In the genomic region with DNA sequence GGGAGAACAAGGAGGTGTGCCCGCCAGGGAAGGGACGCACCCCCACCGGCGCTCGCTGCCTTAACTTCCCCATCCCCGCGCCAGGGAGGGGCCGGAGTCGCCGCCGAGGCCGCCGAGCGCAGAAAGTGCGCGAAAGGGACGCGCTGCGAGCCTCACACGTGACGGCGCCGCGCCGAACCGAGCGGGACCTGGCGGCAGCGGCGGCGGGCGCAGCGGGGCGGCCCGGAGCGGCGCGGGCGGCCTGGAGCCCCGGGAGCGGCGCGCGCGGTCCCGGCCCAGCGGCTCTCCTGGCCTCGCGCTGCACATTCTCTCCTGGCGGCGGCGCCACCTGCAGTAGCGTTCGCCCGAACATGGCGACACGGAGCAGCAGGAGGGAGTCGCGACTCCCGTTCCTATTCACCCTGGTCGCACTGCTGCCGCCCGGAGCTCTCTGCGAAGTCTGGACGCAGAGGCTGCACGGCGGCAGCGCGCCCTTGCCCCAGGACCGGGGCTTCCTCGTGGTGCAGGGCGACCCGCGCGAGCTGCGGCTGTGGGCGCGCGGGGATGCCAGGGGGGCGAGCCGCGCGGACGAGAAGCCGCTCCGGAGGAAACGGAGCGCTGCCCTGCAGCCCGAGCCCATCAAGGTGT, we compare ENCODE assay signal across 8 cellular contexts. TPM values are rescaled to one million over a fixed set of nuclear protein-coding genes. Genes with fewer than 3 reads are reported as not detected.
DNase-seq lines count a peak whose midpoint lies in the region; ATAC-seq lines count a peak whose summit lies in the region.

A gene with protein sequence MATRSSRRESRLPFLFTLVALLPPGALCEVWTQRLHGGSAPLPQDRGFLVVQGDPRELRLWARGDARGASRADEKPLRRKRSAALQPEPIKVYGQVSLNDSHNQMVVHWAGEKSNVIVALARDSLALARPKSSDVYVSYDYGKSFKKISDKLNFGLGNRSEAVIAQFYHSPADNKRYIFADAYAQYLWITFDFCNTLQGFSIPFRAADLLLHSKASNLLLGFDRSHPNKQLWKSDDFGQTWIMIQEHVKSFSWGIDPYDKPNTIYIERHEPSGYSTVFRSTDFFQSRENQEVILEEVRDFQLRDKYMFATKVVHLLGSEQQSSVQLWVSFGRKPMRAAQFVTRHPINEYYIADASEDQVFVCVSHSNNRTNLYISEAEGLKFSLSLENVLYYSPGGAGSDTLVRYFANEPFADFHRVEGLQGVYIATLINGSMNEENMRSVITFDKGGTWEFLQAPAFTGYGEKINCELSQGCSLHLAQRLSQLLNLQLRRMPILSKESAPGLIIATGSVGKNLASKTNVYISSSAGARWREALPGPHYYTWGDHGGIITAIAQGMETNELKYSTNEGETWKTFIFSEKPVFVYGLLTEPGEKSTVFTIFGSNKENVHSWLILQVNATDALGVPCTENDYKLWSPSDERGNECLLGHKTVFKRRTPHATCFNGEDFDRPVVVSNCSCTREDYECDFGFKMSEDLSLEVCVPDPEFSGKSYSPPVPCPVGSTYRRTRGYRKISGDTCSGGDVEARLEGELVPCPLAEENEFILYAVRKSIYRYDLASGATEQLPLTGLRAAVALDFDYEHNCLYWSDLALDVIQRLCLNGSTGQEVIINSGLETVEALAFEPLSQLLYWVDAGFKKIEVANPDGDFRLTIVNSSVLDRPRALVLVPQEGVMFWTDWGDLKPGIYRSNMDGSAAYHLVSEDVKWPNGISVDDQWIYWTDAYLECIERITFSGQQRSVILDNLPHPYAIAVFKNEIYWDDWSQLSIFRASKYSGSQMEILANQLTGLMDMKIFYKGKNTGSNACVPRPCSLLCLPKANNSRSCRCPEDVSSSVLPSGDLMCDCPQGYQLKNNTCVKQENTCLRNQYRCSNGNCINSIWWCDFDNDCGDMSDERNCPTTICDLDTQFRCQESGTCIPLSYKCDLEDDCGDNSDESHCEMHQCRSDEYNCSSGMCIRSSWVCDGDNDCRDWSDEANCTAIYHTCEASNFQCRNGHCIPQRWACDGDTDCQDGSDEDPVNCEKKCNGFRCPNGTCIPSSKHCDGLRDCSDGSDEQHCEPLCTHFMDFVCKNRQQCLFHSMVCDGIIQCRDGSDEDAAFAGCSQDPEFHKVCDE (N-terminal part only) (plus strand): TSS at position 333 of the 627 bp plus-strand sequence. CDS start 18 bp downstream, at position 351.

- ATAC-seq in HG02759 (IDR thresholded peaks at IDR 0.05; ENCODE audit: unreplicated experiment), result peak; percentile 62

- CTCF ChIA-PET in activated CD4-positive, alpha-beta memory T cell treated with anti-CD3 and anti-CD28 coated beads for 36 hours (lab: Charles Lee), result interaction anchor here (0.6 to 4.4 kb wide), 10 partner anchors 10 to 140 kb away, joined by 3 to 50 read pairs (median 4); no protein-coding TSS in a partner anchor

- H3K27me3 Mint-ChIP-seq in activated CD4-positive, alpha-beta memory T cell treated with anti-CD3 and anti-CD28 coated beads for 36 hours, result no peaks in the 10 kb centered on the region

- DNase-seq in NCI-H2171 treated with DMSO at 0.1 percent for 48 hours (lab: John Stamatoyannopoulos, UW) (peak; percentile 59), NCI-H2171 (lab: John Stamatoyannopoulos, UW) (no peak), NCI-H2029 (lab: John Stamatoyannopoulos, UW) (peak; percentile 68), lung microvascular endothelial cell (ENCODE audit: low read depth in 2 of 2) (peak; percentile 58 to 63)
- peak; percentile 86 for DNase-seq in activated CD4-positive, alpha-beta memory T cell treated with anti-CD3 and anti-CD28 coated beads for 36 hours
- DNase-seq in stimulated activated CD8-positive, alpha-beta memory T cell treated with anti-CD3 and anti-CD28 coated beads, Interleukin-12 subunit alpha, Interleukin-12 subunit beta, amount 100 ng/mL, for 24 hours (ENCODE audit: extremely low read depth), result peak; percentile 38

- no peaks in the 10 kb centered on the region for H3K9me3 ChIP-seq in ectodermal cell (ENCODE audit: control insufficient read depth, low read length)

- H3K27ac Mint-ChIP-seq in activated CD4-positive, alpha-beta memory T cell treated with anti-CD3 and anti-CD28 coated beads for 36 hours, result peak within 1 kb of the TSS; percentile 93

- H3K9me3 Mint-ChIP-seq in activated CD4-positive, alpha-beta memory T cell treated with anti-CD3 and anti-CD28 coated beads for 36 hours, result no peaks in the 10 kb centered on the region

- intact Hi-C loops in activated CD4-positive, alpha-beta memory T cell treated with anti-CD3 and anti-CD28 coated beads for 36 hours (cut with micrococcal nuclease), result loop anchor here (1.0 to 2.0 kb wide), 9 partner anchors 12 to 214 kb away; a partner anchor contains a TSS

- H3K27me3 ChIP-seq in ectodermal cell (ENCODE audit: control insufficient read depth, insufficient read depth, low read length, poor library complexity, severe bottlenecking), result peaks cover 4% of the 10 kb centered on the region

- peak within 1 kb of the TSS; percentile 87 for H3K4me3 Mint-ChIP-seq in activated CD4-positive, alpha-beta memory T cell treated with anti-CD3 and anti-CD28 coated beads for 36 hours

- peaks cover 86% of the 10 kb centered on the region for H3K4me1 Mint-ChIP-seq in activated CD4-positive, alpha-beta memory T cell treated with anti-CD3 and anti-CD28 coated beads for 36 hours (ENCODE audit: low read depth)

- H3K36me3 ChIP-seq in ectodermal cell (ENCODE audit: control insufficient read depth, insufficient read depth, low read length), result no peaks in the 10 kb centered on the region

- no peak within 1 kb of the TSS for H3K27ac ChIP-seq in ectodermal cell (ENCODE audit: insufficient read depth, low read depth, low read length, poor library complexity, severe bottlenecking)

- H3K4me1 ChIP-seq in ectodermal cell (ENCODE audit: control insufficient read depth, insufficient read depth, low read length), result peaks cover 13% of the 10 kb centered on the region

- 0% methylated on average over 89 of the region's 89 CpGs for WGBS in ectodermal cell, 2 experiments

- peak within 1 kb of the TSS; percentile 92 for H3K4me3 ChIP-seq in ectodermal cell (ENCODE audit: insufficient read depth, low read depth, low read length)

- POLR2A ChIA-PET in activated CD4-positive, alpha-beta memory T cell treated with anti-CD3 and anti-CD28 coated beads for 36 hours (lab: Charles Lee), result interaction anchor here (1.0 to 4.4 kb wide), 7 partner anchors 8 to 20 kb away, joined by 3 to 51 read pairs (median 3); no protein-coding TSS in a partner anchor

- peaks cover 4% of the 10 kb centered on the region for H3K36me3 Mint-ChIP-seq in activated CD4-positive, alpha-beta memory T cell treated with anti-CD3 and anti-CD28 coated beads for 36 hours

RNA-seq across cellular contexts. Expression of the gene that starts here (rescaled TPM):
- 10 to 100 TPM; 48.1 to 49.3 TPM for total RNA-seq in activated CD4-positive, alpha-beta memory T cell treated with anti-CD3 and anti-CD28 coated beads for 36 hours
- 19.2 TPM for polyA plus RNA-seq in ectodermal cell (2013, experiment 1 of 4)
- 24.2 TPM for polyA plus RNA-seq in ectodermal cell (2013, experiment 2 of 4)
- 16.9 TPM for polyA plus RNA-seq in ectodermal cell (2013, experiment 3 of 4)
- polyA plus RNA-seq in ectodermal cell (2013, experiment 4 of 4), result 21.6 TPM
- under 0.01 and 0.22 TPM in 2 replicates for total RNA-seq in lung microvascular endothelial cell

Comparison
In these comparisons a context has a peak if more than half of its experiments do, and no peak if none do; other contexts are left out.
1. RNA of the gene that starts here (total RNA-seq): 48.1 to 49.3 TPM in activated CD4-positive, alpha-beta memory T cell treated with anti-CD3 and anti-CD28 coated beads for 36 hours; under 0.01 to 0.22 TPM in lung microvascular endothelial cell; every median in the first group is over 10 times any median in the second.
2. Peak in DNase-seq in lung microvascular endothelial cell; RNA of the gene not detected or under 1 TPM.